1 cellular context compared by ENCODE assay signal in the genomic region with DNA sequence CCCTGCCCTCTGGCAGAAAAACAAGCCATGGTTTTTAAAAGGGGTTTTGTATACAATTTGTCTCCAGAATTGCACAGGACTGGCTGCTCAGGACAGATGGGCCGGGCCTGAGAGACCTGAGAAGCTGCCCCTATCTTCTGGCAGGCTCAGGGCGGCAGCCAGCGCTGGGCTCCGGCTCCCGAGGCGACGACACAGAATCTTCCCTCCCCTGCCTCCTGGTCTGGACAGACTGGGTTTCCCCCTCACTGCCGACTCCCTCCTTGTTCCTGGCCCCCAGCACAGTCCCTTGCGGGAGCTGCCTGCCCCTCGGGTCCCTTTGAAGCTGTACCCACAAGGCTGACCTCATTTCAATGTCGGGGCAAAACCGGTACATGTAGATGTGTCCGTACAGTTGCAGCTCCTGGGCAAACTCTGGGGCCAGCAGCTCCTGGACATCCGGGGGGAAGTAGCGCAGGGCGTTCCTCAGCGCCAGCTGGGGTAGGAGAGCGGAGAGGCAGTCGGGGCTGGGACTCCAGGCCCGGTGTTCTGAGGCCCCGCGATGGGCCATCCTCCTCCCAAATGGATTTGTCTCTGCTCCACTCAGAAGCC.
TF ChIP-seq lines count a peak whose summit lies in the region.

No MANE protein-coding gene starts in this region.

TF ChIP-seq in H1, 55 proteins besides CTCF, POLR2A, EP300 and RAD21:
- TF ChIP-seq TAF1 (IDR thresholded peaks at IDR 0.05; ENCODE audit: low read depth, low read length) (no peak), POU5F1 (IDR thresholded peaks at IDR 0.05; ENCODE audit: low read depth, low read length) (no peak), CHD1 (IDR thresholded peaks at IDR 0.05; ENCODE audit: low read depth, low read length) (no peak), YY1 (IDR thresholded peaks at IDR 0.05; ENCODE audit: low read depth, low read length) (no peak), JUN (IDR thresholded peaks at IDR 0.05; ENCODE audit: low read depth, low read length) (no peak), CREB1 (IDR thresholded peaks at IDR 0.05) (no peak), SP1 (IDR thresholded peaks at IDR 0.05; ENCODE audit: low read depth, low read length) (no peak), POLR2AphosphoS5 (IDR thresholded peaks at IDR 0.05; ENCODE audit: low read depth, low read length) (no peak), RFX5 (IDR thresholded peaks at IDR 0.05; ENCODE audit: borderline replicate concordance, low read depth, low read length) (no peak), SUZ12 (IDR thresholded peaks at IDR 0.05; ENCODE audit: low read length) (no peak)
- TF ChIP-seq, protein P1, sequence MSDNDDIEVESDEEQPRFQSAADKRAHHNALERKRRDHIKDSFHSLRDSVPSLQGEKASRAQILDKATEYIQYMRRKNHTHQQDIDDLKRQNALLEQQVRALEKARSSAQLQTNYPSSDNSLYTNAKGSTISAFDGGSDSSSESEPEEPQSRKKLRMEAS (IDR thresholded peaks at IDR 0.05), result no peak
